In the genomic region with DNA sequence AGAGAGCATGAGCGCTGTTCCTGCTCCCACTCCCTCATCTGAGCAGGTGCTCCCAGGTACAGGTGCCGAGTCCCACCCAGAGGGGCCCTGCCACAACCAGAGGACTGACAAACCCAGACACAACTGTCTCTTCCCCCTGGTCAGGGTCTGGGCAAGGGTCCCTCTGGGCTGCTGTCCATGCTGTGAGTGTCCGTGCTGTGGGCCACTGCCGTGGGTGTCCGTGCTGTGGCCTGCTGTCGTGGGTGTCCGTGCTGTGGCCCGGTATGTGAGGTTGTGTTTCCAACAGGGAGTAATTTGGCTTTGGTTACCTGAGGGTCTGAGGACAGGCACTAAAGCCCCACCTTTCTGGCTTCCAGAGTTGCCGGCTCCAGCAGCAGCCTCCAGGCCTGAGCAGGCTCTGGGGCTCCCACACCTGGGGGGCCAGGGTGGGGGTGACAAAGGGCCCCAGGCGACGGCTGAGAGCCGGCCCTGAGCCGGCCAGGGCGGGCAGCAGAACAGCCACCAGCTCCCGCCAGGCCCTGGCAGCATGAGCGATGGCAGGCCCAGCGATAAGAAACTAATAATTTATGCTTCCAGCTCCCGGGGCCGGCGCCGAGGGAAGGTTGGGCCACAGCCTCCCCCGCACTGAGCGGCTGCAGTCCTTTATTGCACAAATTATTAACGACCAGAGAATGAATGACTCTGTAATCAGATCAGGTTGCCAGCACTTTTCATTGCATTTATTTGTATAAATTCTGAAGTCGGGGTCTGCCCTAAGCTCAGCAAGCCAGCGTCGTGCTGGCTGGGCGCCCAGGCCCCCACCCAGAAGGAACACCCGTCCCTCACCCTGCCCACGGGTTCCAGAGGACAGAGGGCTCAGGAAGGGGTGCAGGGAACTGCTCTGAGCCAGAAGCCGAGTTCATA, we compare ENCODE assay signal across 17 cellular contexts. TPM values are rescaled to one million over a fixed set of nuclear protein-coding genes. Genes with fewer than 3 reads are reported as not detected.
DNase-seq lines count a peak whose midpoint lies in the region; ATAC-seq and TF ChIP-seq lines count a peak whose summit lies in the region.
"Had no signal": no experiment of that assay in that cellular context is flagged by ENCODE, and none has a peak within 500 bp of the region (broad histone marks: within the 10 kb centered on the region; RNA-seq: fewer than 3 reads in every experiment).

No MANE protein-coding gene starts in this region.

- CTCF ChIA-PET in A673 (lab: Charles Lee), result no interaction called here
- CTCF ChIA-PET in activated CD4-positive, alpha-beta memory T cell treated with anti-CD3 and anti-CD28 coated beads for 36 hours (lab: Charles Lee), result no interaction called here

- TF ChIP-seq CTCF in A673 (conservative IDR thresholded peaks at IDR 0.05; ENCODE audit: low read depth, low read length) (no peak), transverse colon (IDR thresholded peaks at IDR 0.05) (no peak)

- TF ChIP-seq EP300 in transverse colon (IDR thresholded peaks at IDR 0.05; ENCODE audit: low read depth), result no peak

- H3K36me3 ChIP-seq in A673 (ENCODE audit: insufficient read depth, low read length, poor library complexity, severe bottlenecking), result no peaks in the 10 kb centered on the region
- H3K36me3 ChIP-seq in GM23248 (ENCODE audit: low read depth), result no peaks in the 10 kb centered on the region
- no peaks in the 10 kb centered on the region for H3K36me3 ChIP-seq in mucosa of stomach (ENCODE audit: control insufficient read depth, insufficient read depth, low read length)
- no peaks in the 10 kb centered on the region for H3K36me3 ChIP-seq in transverse colon
- H3K36me3 ChIP-seq: prostate gland had no signal

- in situ Hi-C loops in GM23248 (cut with MboI), result no loop called here
- in situ Hi-C loops in transverse colon (cut with MboI; ENCODE audit: low pct_ligation_motif_present in 1 of 4, low pct_unique_long_range_greater_than_20kb in 1 of 4, low sequenced_read_pairs in 3 of 4), result no loop called here

- no peaks in the 10 kb centered on the region for H3K27me3 ChIP-seq in A673 (replicated peaks; ENCODE audit: insufficient read depth, low read depth, low read length, poor library complexity)
- H3K27me3 ChIP-seq in GM23248 (replicated peaks; ENCODE audit: insufficient read depth), result no peaks in the 10 kb centered on the region
- peaks cover 93% of the 10 kb centered on the region for H3K27me3 ChIP-seq in mucosa of stomach (ENCODE audit: control insufficient read depth, insufficient read depth, low read length)
- peaks cover 99% of the 10 kb centered on the region for H3K27me3 ChIP-seq in transverse colon

- H3K79me2 ChIP-seq in GM23248 (ENCODE audit: insufficient read depth), result no peaks in the 10 kb centered on the region

- H3K4me3 Mint-ChIP-seq in activated CD4-positive, alpha-beta memory T cell treated with anti-CD3 and anti-CD28 coated beads for 36 hours, result no peak overlapping the region
- H3K4me3 Mint-ChIP-seq: activated T-helper 17 cell treated with anti-CD3 and anti-CD28 coated beads, Interleukin-2, amount 50 U/mL, for 72 hours; CD8-positive, alpha-beta T cell; memory B cell had no signal

- TF ChIP-seq POLR2A in transverse colon (IDR thresholded peaks at IDR 0.05), result no peak

- no peak overlapping the region for H3K4me3 ChIP-seq in A673 (ENCODE audit: low read depth, low read length, poor library complexity, severe bottlenecking)
- H3K4me3 ChIP-seq in GM23248, result no peak overlapping the region
- no peak overlapping the region for H3K4me3 ChIP-seq in mucosa of stomach (ENCODE audit: low read length)
- no peak overlapping the region for H3K4me3 ChIP-seq in transverse colon
- H3K4me3 ChIP-seq: prostate gland had no signal

- intact Hi-C loops in A673 (cut with micrococcal nuclease; ENCODE audit: unreplicated experiment), result no loop called here
- intact Hi-C loops in activated CD4-positive, alpha-beta memory T cell treated with anti-CD3 and anti-CD28 coated beads for 36 hours (cut with micrococcal nuclease), result no loop called here
- intact Hi-C loops in transverse colon (cut with DNase I; ENCODE audit: low total_unique reads), result no loop called here

- no peak overlapping the region for H3K27ac ChIP-seq in A673 (ENCODE audit: low read depth, low read length, poor library complexity, severe bottlenecking)
- no peak overlapping the region for H3K27ac ChIP-seq in GM23248
- no peak overlapping the region for H3K27ac ChIP-seq in transverse colon
- H3K27ac ChIP-seq: epithelial cell of prostate, prostate gland had no signal

- no peaks in the 10 kb centered on the region for H3K9me3 Mint-ChIP-seq in activated CD4-positive, alpha-beta memory T cell treated with anti-CD3 and anti-CD28 coated beads for 36 hours
- H3K9me3 Mint-ChIP-seq: activated T-helper 17 cell treated with anti-CD3 and anti-CD28 coated beads, Interleukin-2, amount 50 U/mL, for 72 hours; CD8-positive, alpha-beta T cell; memory B cell had no signal

- H3K27ac Mint-ChIP-seq in activated CD4-positive, alpha-beta memory T cell treated with anti-CD3 and anti-CD28 coated beads for 36 hours, result no peak overlapping the region
- H3K27ac Mint-ChIP-seq: activated T-helper 17 cell treated with anti-CD3 and anti-CD28 coated beads, Interleukin-2, amount 50 U/mL, for 72 hours; CD8-positive, alpha-beta T cell; memory B cell had no signal

- H3K4me1 ChIP-seq in A673 (ENCODE audit: insufficient read depth, low read length, poor library complexity, severe bottlenecking) (peaks cover 38% of the 10 kb centered on the region), GM23248 (ENCODE audit: insufficient read depth) (peaks cover 14% of the 10 kb centered on the region), mucosa of stomach (ENCODE audit: control insufficient read depth, insufficient read depth, low read length) (peaks cover 41% of the 10 kb centered on the region), transverse colon (peaks cover 12 to 30% (median 19%) of the 10 kb centered on the region in 4 donors)

- no peak for ATAC-seq in GM18520 (IDR thresholded peaks at IDR 0.05; ENCODE audit: unreplicated experiment)
- ATAC-seq: activated T-helper 17 cell treated with anti-CD3 and anti-CD28 coated beads, Interleukin-2, amount 50 U/mL, for 72 hours; CD8-positive, alpha-beta T cell had no signal

- no TSS peak for BruUV-seq in A673 (replicated peaks; lab: Mats Ljungman, UMichigan)

- no peaks in the 10 kb centered on the region for H3K9me2 ChIP-seq in GM23248 (ENCODE audit: insufficient read depth)

- no peak overlapping the region for H2AFZ ChIP-seq in GM23248

- H3K4me2 ChIP-seq in GM23248 (ENCODE audit: unreplicated experiment), result peak overlapping the region; percentile 53

- no peaks in the 10 kb centered on the region for H3K36me3 Mint-ChIP-seq in activated CD4-positive, alpha-beta memory T cell treated with anti-CD3 and anti-CD28 coated beads for 36 hours
- H3K36me3 Mint-ChIP-seq: CD8-positive, alpha-beta T cell; memory B cell had no signal

- peaks cover 6% of the 10 kb centered on the region for H3K4me1 Mint-ChIP-seq in activated CD4-positive, alpha-beta memory T cell treated with anti-CD3 and anti-CD28 coated beads for 36 hours (ENCODE audit: low read depth)
- H3K4me1 Mint-ChIP-seq: activated T-helper 17 cell treated with anti-CD3 and anti-CD28 coated beads, Interleukin-2, amount 50 U/mL, for 72 hours had no signal

- POLR2A ChIA-PET in A673 (lab: Charles Lee; ENCODE audit: low non-redundant PET), result no interaction called here
- POLR2A ChIA-PET in activated CD4-positive, alpha-beta memory T cell treated with anti-CD3 and anti-CD28 coated beads for 36 hours (lab: Charles Lee), result no interaction called here

- H3K9me3 ChIP-seq in A673 (ENCODE audit: low read depth, low read length, poor library complexity, severe bottlenecking) (no peaks in the 10 kb centered on the region), GM23248 (ENCODE audit: low read depth) (no peaks in the 10 kb centered on the region), mucosa of stomach (ENCODE audit: control insufficient read depth, low read length) (no peaks in the 10 kb centered on the region), transverse colon (no peaks in the 10 kb centered on the region)
- H3K9me3 ChIP-seq: prostate gland had no signal

- WGBS in GM23248 (ENCODE audit: low coverage in 1 of 2, low lambda C conversion rate in 2 of 2, missing lambda C conversion rate in 2 of 2), 2 experiments, result 25 to 28% methylated on average over 29 to 31 of the region's 31 CpGs
- WGBS in transverse colon (ENCODE audit: low coverage in 1 of 2), 2 donors, result 31% methylated on average over 31 of the region's 31 CpGs; no CpG with 5 or more reads in 1 of the 2 donors

- H4K20me1 ChIP-seq in GM23248 (ENCODE audit: insufficient read depth), result no peaks in the 10 kb centered on the region

- 0 out of 2 replicates have a peak, but pooled peaks cover 12% of the 10 kb centered on the region for H3F3A ChIP-seq in GM23248 (ENCODE audit: insufficient read depth)

- DNase-seq in A673 (ENCODE audit: low spot score) (peak; percentile 74), GM23248 (peak; percentile 75), amniotic epithelial cell (ENCODE audit: low read depth) (peak; percentile 75), transverse colon (no peak), GM19238 (ENCODE audit: insufficient read length, low spot score) (no peak)
- DNase-seq in activated CD4-positive, alpha-beta memory T cell treated with anti-CD3 and anti-CD28 coated beads for 36 hours, result no peak
- DNase-seq: activated CD4-positive, alpha-beta T cell treated with anti-CD3 and anti-CD28 coated beads for 48 hours; central memory CD4-positive, alpha-beta T cell; hypothalamus; NCI-H1048 had no signal

- H3K27me3 Mint-ChIP-seq in activated CD4-positive, alpha-beta memory T cell treated with anti-CD3 and anti-CD28 coated beads for 36 hours, result peaks cover 36% of the 10 kb centered on the region

- no peak overlapping the region for H3K9ac ChIP-seq in GM23248
- peak overlapping the region; percentile 17 for H3K9ac ChIP-seq in mucosa of stomach (ENCODE audit: low read length)

RNA-seq across cellular contexts. Expression of a gene that starts 7.3 kb away (rescaled TPM):
- total RNA-seq in A673 (2021) (24.1 and 28.4 TPM in 2 replicates), transverse colon (10 to 100 TPM in 1 of 4 donors, 1 to 10 TPM in 2, not detected in 1; 2.2 to 26.9 (median 3.0) TPM)
- 40.9 and 68.3 TPM in 2 replicates for total RNA-seq in GM23248 (2014; rRNA removed; shearing (Covaris generic))
- polyA plus RNA-seq in GM23248 (2016; fragmentation: Nextera tagmentation; extraction: Ambion mirVana), result 8.0 and 8.2 TPM in 2 replicates
- not detected for total RNA-seq in activated CD4-positive, alpha-beta memory T cell treated with anti-CD3 and anti-CD28 coated beads for 36 hours
- total RNA-seq: activated T-helper 17 cell treated with anti-CD3 and anti-CD28 coated beads, Interleukin-2, amount 50 U/mL, for 72 hours; CD8-positive, alpha-beta T cell had no signal

RNA-seq across cellular contexts. Expression of a gene that starts 42.6 kb away (rescaled TPM):
- total RNA-seq in A673 (2021), result 197 and 214 TPM in 2 replicates
- total RNA-seq in GM23248 (2014; rRNA removed; shearing (Covaris generic)), result 66.4 and 67.3 TPM in 2 replicates
- 64.0 and 65.0 TPM in 2 replicates for polyA plus RNA-seq in GM23248 (2016; fragmentation: Nextera tagmentation; extraction: Ambion mirVana)
- 100 to 1,000 TPM; 111 to 117 TPM for total RNA-seq in activated CD4-positive, alpha-beta memory T cell treated with anti-CD3 and anti-CD28 coated beads for 36 hours
- 10 to 100 TPM; 17.6 to 50.4 (median 31.6) TPM for total RNA-seq in transverse colon

RNA-seq across cellular contexts. Expression of a gene that starts 44.0 kb away (rescaled TPM):
- total RNA-seq in A673 (2021) (43.3 and 48.3 TPM in 2 replicates), transverse colon (10 to 100 TPM; 10.8 to 26.1 (median 11.4) TPM)
- 19.2 and 23.3 TPM in 2 replicates for total RNA-seq in GM23248 (2014; rRNA removed; shearing (Covaris generic))
- polyA plus RNA-seq in GM23248 (2016; fragmentation: Nextera tagmentation; extraction: Ambion mirVana), result 4.7 and 5.5 TPM in 2 replicates
- 10 to 100 TPM; 25.8 to 30.6 TPM for total RNA-seq in activated CD4-positive, alpha-beta memory T cell treated with anti-CD3 and anti-CD28 coated beads for 36 hours

RNA-seq across cellular contexts. Expression of a gene that starts 49.9 kb away (rescaled TPM):
- total RNA-seq in A673 (2021) (not detected in 2 replicates), transverse colon (1 to 10 TPM in 1 of 4 donors, under 1 TPM in 1, not detected in 2; 0.14 to 1.4 TPM)
- 1.4 and 2.1 TPM in 2 replicates for total RNA-seq in GM23248 (2014; rRNA removed; shearing (Covaris generic))
- 1.7 and 2.5 TPM in 2 replicates for polyA plus RNA-seq in GM23248 (2016; fragmentation: Nextera tagmentation; extraction: Ambion mirVana)
- total RNA-seq in activated CD4-positive, alpha-beta memory T cell treated with anti-CD3 and anti-CD28 coated beads for 36 hours, result 1 to 10 TPM; 5.8 to 6.0 TPM

Comparison
In these comparisons a context has a peak if more than half of its experiments do, and no peak if none do; other contexts are left out.
1. DNase-seq: peak in A673 (single experiment), GM23248 (single experiment) and amniotic epithelial cell (single experiment); none in activated CD4-positive, alpha-beta memory T cell treated with anti-CD3 and anti-CD28 coated beads for 36 hours (single experiment), transverse colon (single experiment) and GM19238 (single experiment).